In genomic region chr1:61301824-61302652, GRCh38 we compare ENCODE assay signal across 1 cellular context.
TF ChIP-seq lines count a peak whose summit lies in the region.

No MANE protein-coding gene starts in this region.

TF ChIP-seq in GM23338, 12 proteins besides CTCF, POLR2A, EP300 and RAD21 (continued from another document):
- no peak for TF ChIP-seq REST (IDR thresholded peaks at IDR 0.05; ENCODE audit: unreplicated experiment)
- TF ChIP-seq, protein P1, sequence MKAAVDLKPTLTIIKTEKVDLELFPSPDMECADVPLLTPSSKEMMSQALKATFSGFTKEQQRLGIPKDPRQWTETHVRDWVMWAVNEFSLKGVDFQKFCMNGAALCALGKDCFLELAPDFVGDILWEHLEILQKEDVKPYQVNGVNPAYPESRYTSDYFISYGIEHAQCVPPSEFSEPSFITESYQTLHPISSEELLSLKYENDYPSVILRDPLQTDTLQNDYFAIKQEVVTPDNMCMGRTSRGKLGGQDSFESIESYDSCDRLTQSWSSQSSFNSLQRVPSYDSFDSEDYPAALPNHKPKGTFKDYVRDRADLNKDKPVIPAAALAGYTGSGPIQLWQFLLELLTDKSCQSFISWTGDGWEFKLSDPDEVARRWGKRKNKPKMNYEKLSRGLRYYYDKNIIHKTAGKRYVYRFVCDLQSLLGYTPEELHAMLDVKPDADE (IDR thresholded peaks at IDR 0.05) = no peak
- TF ChIP-seq CREB1 (CRISPR knock-in tag; IDR thresholded peaks at IDR 0.05; ENCODE audit: low read depth) = no peak
- TF ChIP-seq EZH2 (IDR thresholded peaks at IDR 0.05; ENCODE audit: low read depth, unreplicated experiment) = no peak
- TF ChIP-seq POLR2AphosphoS5 (IDR thresholded peaks at IDR 0.05; ENCODE audit: low read depth) = no peak
